In the genomic region with DNA sequence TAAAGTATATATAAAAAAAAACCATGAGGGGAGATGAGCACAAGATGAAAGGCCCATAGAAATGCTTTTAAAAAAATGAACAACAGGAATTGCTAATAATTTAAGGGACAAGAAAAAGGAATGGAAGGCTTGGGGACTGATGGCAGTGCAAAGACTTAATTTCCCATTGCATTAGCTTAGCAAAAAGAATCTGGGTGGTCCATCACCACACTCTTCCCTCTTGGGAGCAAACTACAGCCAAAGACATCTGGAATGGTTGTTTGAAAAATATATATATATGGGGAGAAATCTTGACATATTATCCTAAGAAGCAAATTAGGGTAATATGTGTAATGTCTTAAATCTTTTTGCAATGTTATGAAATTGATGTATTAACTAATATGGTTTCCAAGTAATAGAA, we compare ENCODE assay signal across 18 cellular contexts.
"Had no signal": no experiment of that assay in that cellular context is flagged by ENCODE, and none has a peak within 500 bp of the region (broad histone marks: within the 10 kb centered on the region; RNA-seq: fewer than 3 reads in every experiment).

No MANE protein-coding gene starts in this region.

- H3K4me3 Mint-ChIP-seq: activated CD4-positive, alpha-beta T cell treated with anti-CD3 and anti-CD28 coated beads for 36 hours; activated CD8-positive, alpha-beta T cell treated with anti-CD3 and anti-CD28 coated beads for 36 hours; central memory CD8-positive, alpha-beta T cell; dendritic cell treated with granulocyte-macrophage colony-stimulating factor and Interleukin-4, amounts not matched to agents 40 ng/mL and 50 ng/mL, for 4 days; naive thymus-derived CD4-positive, alpha-beta T cell had no signal

- H3K4me3 ChIP-seq: lower lobe of right lung, prostate gland, right lobe of liver, transverse colon had no signal

- H3K27ac ChIP-seq: lower lobe of right lung, neutrophil, prostate gland, right lobe of liver, transverse colon had no signal

- H3K27me3 Mint-ChIP-seq: activated CD4-positive, alpha-beta T cell treated with anti-CD3 and anti-CD28 coated beads for 36 hours; activated CD8-positive, alpha-beta T cell treated with anti-CD3 and anti-CD28 coated beads for 36 hours; central memory CD8-positive, alpha-beta T cell; dendritic cell treated with granulocyte-macrophage colony-stimulating factor and Interleukin-4, amounts not matched to agents 40 ng/mL and 50 ng/mL, for 4 days; naive thymus-derived CD4-positive, alpha-beta T cell had no signal

- H3K27ac Mint-ChIP-seq: activated CD4-positive, alpha-beta T cell treated with anti-CD3 and anti-CD28 coated beads for 36 hours; activated CD8-positive, alpha-beta T cell treated with anti-CD3 and anti-CD28 coated beads for 36 hours; dendritic cell treated with granulocyte-macrophage colony-stimulating factor and Interleukin-4, amounts not matched to agents 40 ng/mL and 50 ng/mL, for 4 days; naive thymus-derived CD4-positive, alpha-beta T cell had no signal

- H3K36me3 Mint-ChIP-seq: naive thymus-derived CD4-positive, alpha-beta T cell had no signal

- H3K4me1 Mint-ChIP-seq: activated CD4-positive, alpha-beta T cell treated with anti-CD3 and anti-CD28 coated beads for 36 hours; central memory CD8-positive, alpha-beta T cell; naive thymus-derived CD4-positive, alpha-beta T cell had no signal

- H3K4me1 ChIP-seq: lower lobe of right lung, prostate gland, right lobe of liver, transverse colon had no signal

- H3K36me3 ChIP-seq: lower lobe of right lung, neutrophil, prostate gland, right lobe of liver, transverse colon, WERI-Rb-1 had no signal

- H3K9me3 Mint-ChIP-seq: activated CD8-positive, alpha-beta T cell treated with anti-CD3 and anti-CD28 coated beads for 36 hours had no signal

- H3K9me3 ChIP-seq: lower lobe of right lung, neutrophil, prostate gland, right lobe of liver, transverse colon had no signal

- DNase-seq: activated CD4-positive, alpha-beta T cell treated with anti-CD3 and anti-CD28 coated beads for 36 hours; activated CD8-positive, alpha-beta memory T cell treated with anti-CD3 and anti-CD28 coated beads, Interleukin-2, amount 50 U/mL, for 4 hours; activated CD8-positive, alpha-beta T cell treated with anti-CD3 and anti-CD28 coated beads for 36 hours; activated naive CD4-positive, alpha-beta T cell treated with Interleukin-2 at 50 U/mL for 16 hours; glutamatergic neuron; left cardiac atrium; lower lobe of right lung; naive thymus-derived CD4-positive, alpha-beta T cell; right lobe of liver; stimulated activated CD4-positive, alpha-beta T cell treated with anti-CD3 and anti-CD28 coated beads, Interleukin-12 subunit alpha, Interleukin-12 subunit beta, amount 100 ng/mL, for 4 hours; stimulated activated naive CD4-positive, alpha-beta T cell; substantia nigra; transverse colon had no signal

- H3K27me3 ChIP-seq: neutrophil, right lobe of liver, transverse colon had no signal
